In genomic region chr2:164840458-164840929, GRCh38 we compare ENCODE assay signal across 1 cellular context.
TF ChIP-seq lines count a peak whose summit lies in the region.

No MANE protein-coding gene starts in this region.

TF ChIP-seq in HepG2, 621 proteins besides CTCF, POLR2A, EP300 and RAD21 (continued from another document and continues in another):
- TF ChIP-seq SNAPC4 (CRISPR knock-in tag; IDR thresholded peaks at IDR 0.05): peak; percentile 69; the same call in 1 of the 2 replicates
- TF ChIP-seq, protein P1, sequence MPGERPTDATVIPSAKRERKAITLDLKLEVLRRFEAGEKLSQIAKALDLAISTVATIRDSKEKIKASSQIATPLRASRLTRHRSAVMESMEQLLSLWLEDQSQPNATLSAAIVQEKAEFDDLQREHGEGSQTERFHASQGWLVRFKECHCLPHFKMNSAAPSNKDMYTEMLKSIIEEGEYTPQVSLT (CRISPR knock-in tag; IDR thresholded peaks at IDR 0.05; ENCODE audit: borderline replicate concordance, low read depth): no peak
- TF ChIP-seq ZNF670 (CRISPR knock-in tag; IDR thresholded peaks at IDR 0.05; ENCODE audit: borderline replicate concordance): peak; percentile 82; the same call in 1 of the 2 replicates
- TF ChIP-seq RBM22 (optimal IDR thresholded peaks at IDR 0.05; ENCODE audit: low read length): peak; percentile 77
- peak; percentile 55; the same call in 1 of the 2 replicates for TF ChIP-seq SOX5 (CRISPR knock-in tag; IDR thresholded peaks at IDR 0.05; ENCODE audit: borderline replicate concordance)
- peak; percentile 80 for TF ChIP-seq ARID5B (CRISPR knock-in tag; IDR thresholded peaks at IDR 0.05)
- peak; percentile 91 for TF ChIP-seq MAX (IDR thresholded peaks at IDR 0.05)
- peak; percentile 43; the same call in 1 of the 2 replicates for TF ChIP-seq ZNF788 (CRISPR knock-in tag; IDR thresholded peaks at IDR 0.05; ENCODE audit: borderline replicate concordance)
- TF ChIP-seq ARID4A (CRISPR knock-in tag; IDR thresholded peaks at IDR 0.05; ENCODE audit: borderline replicate concordance): peak; percentile 97
- TF ChIP-seq ZBTB7B (CRISPR knock-in tag; IDR thresholded peaks at IDR 0.05): peak; percentile 84
- TF ChIP-seq ZC3H13 (CRISPR knock-in tag; IDR thresholded peaks at IDR 0.05): no peak
- TF ChIP-seq GZF1 (CRISPR knock-in tag; IDR thresholded peaks at IDR 0.05): no peak
- TF ChIP-seq, protein P2, sequence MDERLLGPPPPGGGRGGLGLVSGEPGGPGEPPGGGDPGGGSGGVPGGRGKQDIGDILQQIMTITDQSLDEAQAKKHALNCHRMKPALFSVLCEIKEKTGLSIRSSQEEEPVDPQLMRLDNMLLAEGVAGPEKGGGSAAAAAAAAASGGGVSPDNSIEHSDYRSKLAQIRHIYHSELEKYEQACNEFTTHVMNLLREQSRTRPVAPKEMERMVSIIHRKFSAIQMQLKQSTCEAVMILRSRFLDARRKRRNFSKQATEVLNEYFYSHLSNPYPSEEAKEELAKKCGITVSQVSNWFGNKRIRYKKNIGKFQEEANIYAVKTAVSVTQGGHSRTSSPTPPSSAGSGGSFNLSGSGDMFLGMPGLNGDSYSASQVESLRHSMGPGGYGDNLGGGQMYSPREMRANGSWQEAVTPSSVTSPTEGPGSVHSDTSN (CRISPR knock-in tag; IDR thresholded peaks at IDR 0.05): peak; percentile 51; the same call in 1 of the 2 replicates
- peak; percentile 98 for TF ChIP-seq MEIS1 (CRISPR knock-in tag; IDR thresholded peaks at IDR 0.05; ENCODE audit: borderline replicate concordance)
- TF ChIP-seq FOXJ3 (CRISPR knock-in tag; IDR thresholded peaks at IDR 0.05; ENCODE audit: borderline replicate concordance): peak; percentile 71; the same call in 1 of the 2 replicates
- TF ChIP-seq HNF4A (CRISPR knock-in tag; IDR thresholded peaks at IDR 0.05): peak; percentile 34; the same call in 1 of the 2 replicates
- TF ChIP-seq HNF1A (IDR thresholded peaks at IDR 0.05; ENCODE audit: low read depth): peak; percentile 86
- TF ChIP-seq HNF1A (CRISPR knock-in tag; IDR thresholded peaks at IDR 0.05; ENCODE audit: borderline replicate concordance): peak; percentile 93
- TF ChIP-seq ZNF331 (CRISPR knock-in tag; IDR thresholded peaks at IDR 0.05): 0 out of 2 replicates have a peak, but pooled peaks have one; percentile 16
- TF ChIP-seq, protein P3, sequence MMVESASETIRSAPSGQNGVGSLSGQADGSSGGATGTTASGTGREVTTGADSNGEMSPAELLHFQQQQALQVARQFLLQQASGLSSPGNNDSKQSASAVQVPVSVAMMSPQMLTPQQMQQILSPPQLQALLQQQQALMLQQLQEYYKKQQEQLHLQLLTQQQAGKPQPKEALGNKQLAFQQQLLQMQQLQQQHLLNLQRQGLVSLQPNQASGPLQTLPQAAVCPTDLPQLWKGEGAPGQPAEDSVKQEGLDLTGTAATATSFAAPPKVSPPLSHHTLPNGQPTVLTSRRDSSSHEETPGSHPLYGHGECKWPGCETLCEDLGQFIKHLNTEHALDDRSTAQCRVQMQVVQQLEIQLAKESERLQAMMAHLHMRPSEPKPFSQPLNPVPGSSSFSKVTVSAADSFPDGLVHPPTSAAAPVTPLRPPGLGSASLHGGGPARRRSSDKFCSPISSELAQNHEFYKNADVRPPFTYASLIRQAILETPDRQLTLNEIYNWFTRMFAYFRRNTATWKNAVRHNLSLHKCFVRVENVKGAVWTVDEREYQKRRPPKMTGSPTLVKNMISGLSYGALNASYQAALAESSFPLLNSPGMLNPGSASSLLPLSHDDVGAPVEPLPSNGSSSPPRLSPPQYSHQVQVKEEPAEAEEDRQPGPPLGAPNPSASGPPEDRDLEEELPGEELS (CRISPR knock-in tag; IDR thresholded peaks at IDR 0.05): peak; percentile 83
- TF ChIP-seq ZFP90 (CRISPR knock-in tag; IDR thresholded peaks at IDR 0.05; ENCODE audit: borderline replicate concordance): no peak
- TF ChIP-seq ZNF572 (CRISPR knock-in tag; IDR thresholded peaks at IDR 0.05): 0 out of 2 replicates have a peak, but pooled peaks have one; percentile 27
- TF ChIP-seq ZHX1 (CRISPR knock-in tag; IDR thresholded peaks at IDR 0.05; ENCODE audit: low read depth): 0 out of 2 replicates have a peak, but pooled peaks have one; percentile 42
- TF ChIP-seq FOXP1 (IDR thresholded peaks at IDR 0.05): no peak
- peak; percentile 56; the same call in 1 of the 2 replicates for TF ChIP-seq FOXP1 (CRISPR knock-in tag; IDR thresholded peaks at IDR 0.05)
- peak; percentile 19; the same call in 1 of the 2 replicates for TF ChIP-seq MAZ (IDR thresholded peaks at IDR 0.05; ENCODE audit: borderline replicate concordance, low read depth, low read length)
- 0 out of 2 replicates have a peak, but pooled peaks have one; percentile 13 for TF ChIP-seq MAZ (CRISPR knock-in tag; IDR thresholded peaks at IDR 0.05; ENCODE audit: low read depth)
